Comparison of ENCODE assay signal across 1 cellular context in the genomic region with DNA sequence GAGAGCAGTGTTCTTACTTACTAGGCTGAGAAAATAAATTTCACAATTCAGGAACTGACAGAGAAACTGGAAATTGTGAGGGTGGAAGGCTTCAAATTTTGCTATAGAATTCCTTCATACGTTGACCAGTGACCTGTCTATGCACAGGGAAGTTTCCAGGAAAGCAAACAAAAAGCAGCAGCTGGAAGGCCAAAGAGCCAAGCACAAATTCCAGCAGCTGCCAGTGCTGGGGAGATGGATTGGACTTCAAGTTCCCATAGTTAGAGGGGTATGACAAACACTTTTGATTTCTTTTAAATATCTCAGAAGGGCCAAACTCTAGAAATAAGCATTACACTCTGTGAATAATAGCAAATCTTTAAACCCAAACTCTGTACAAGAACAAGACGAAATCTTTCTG.
TF ChIP-seq lines count a peak whose summit lies in the region.

No MANE protein-coding gene starts in this region.

TF ChIP-seq in IMR-90, 13 proteins besides CTCF, POLR2A, EP300 and RAD21:
- TF ChIP-seq MXI1 (IDR thresholded peaks at IDR 0.05; ENCODE audit: borderline replicate concordance, low read depth, low read length) (no peak), NFE2L2 (IDR thresholded peaks at IDR 0.05; ENCODE audit: low read depth, low read length) (no peak), BHLHE40 (IDR thresholded peaks at IDR 0.05; ENCODE audit: low read depth, low read length) (no peak), MAFK (IDR thresholded peaks at IDR 0.05; ENCODE audit: low read depth, low read length) (no peak), CEBPB (IDR thresholded peaks at IDR 0.05; ENCODE audit: low read depth, low read length) (no peak), FOS (IDR thresholded peaks at IDR 0.05; ENCODE audit: low read depth, low read length) (no peak), SMC3 (IDR thresholded peaks at IDR 0.05; ENCODE audit: low read depth, low read length) (no peak), MAZ (IDR thresholded peaks at IDR 0.05; ENCODE audit: borderline replicate concordance, low read depth, low read length) (no peak), ELK1 (IDR thresholded peaks at IDR 0.05; ENCODE audit: borderline replicate concordance, low read depth, low read length) (no peak), RFX5 (IDR thresholded peaks at IDR 0.05; ENCODE audit: low read depth, low read length) (no peak), CHD1 (IDR thresholded peaks at IDR 0.05; ENCODE audit: low read depth, low read length) (no peak), RCOR1 (IDR thresholded peaks at IDR 0.05; ENCODE audit: insufficient replicate concordance, low read length) (no peak), USF2 (IDR thresholded peaks at IDR 0.05; ENCODE audit: low read depth, low read length) (no peak)
